8 cellular contexts compared by ENCODE assay signal in genomic region chr13:41131665-41132511, GRCh38. TPM values are rescaled to one million over a fixed set of nuclear protein-coding genes. Genes with fewer than 3 reads are reported as not detected.
A peak's percentile ranks its signal among the peaks of the same experiment; 100 is the strongest.
DNase-seq lines count a peak whose midpoint lies in the region; ATAC-seq and TF ChIP-seq lines count a peak whose summit lies in the region.
"Not testable (repeated sequence)": the region's sequence is repeated elsewhere in the genome, so short reads cannot be mapped to it uniquely, and the experiment has no call there.

No MANE protein-coding gene starts in this region.

- ATAC-seq in CD4-positive, CD25-positive, alpha-beta regulatory T cell (ENCODE audit: low read depth in 2 of 2): peak in 1 of 2 donors; percentile 1
- ATAC-seq in GM21528 (IDR thresholded peaks at IDR 0.05; ENCODE audit: low FRiP score, unreplicated experiment): peak; percentile 18
- ATAC-seq in HG03378 (IDR thresholded peaks at IDR 0.05; ENCODE audit: unreplicated experiment): peak; percentile 2
- ATAC-seq in stimulated activated effector memory CD8-positive, alpha-beta T cell treated with anti-CD3 and anti-CD28 coated beads, Interleukin-12 subunit alpha, Interleukin-12 subunit beta, amount 100 ng/mL, for 72 hours: peak; percentile 29

- H3K9me3 ChIP-seq in CD4-positive, CD25-positive, alpha-beta regulatory T cell (ENCODE audit: control insufficient read depth in 2 of 2, low read length in 2 of 2): not testable (repeated sequence)

- H3K36me3 ChIP-seq in CD4-positive, CD25-positive, alpha-beta regulatory T cell (ENCODE audit: control insufficient read depth, insufficient read depth, low read length): not testable (repeated sequence)

- DNase-seq in CD4-positive, CD25-positive, alpha-beta regulatory T cell; fibroblast of the aortic adventitia (ENCODE audit: low read depth); stimulated activated effector memory CD8-positive, alpha-beta T cell treated with anti-CD3 and anti-CD28 coated beads, Interleukin-12 subunit alpha, Interleukin-12 subunit beta, amount 100 ng/mL, for 72 hours (ENCODE audit: low spot score in 2 of 2): not testable (repeated sequence)
- peak; percentile 12 for DNase-seq in SIG-M5 treated with dmso at 0.1 percent for 504 hours (lab: John Stamatoyannopoulos, UW; ENCODE audit: unreplicated experiment)
- peak; percentile 19 for DNase-seq in mucosa of gallbladder (ENCODE audit: low spot score)

- not testable (repeated sequence) for H3K9me3 Mint-ChIP-seq in CD4-positive, CD25-positive, alpha-beta regulatory T cell; stimulated activated effector memory CD8-positive, alpha-beta T cell treated with anti-CD3 and anti-CD28 coated beads, Interleukin-12 subunit alpha, Interleukin-12 subunit beta, amount 100 ng/mL, for 72 hours

- peak overlapping the region; percentile 90 to 95 (median 94) for H3K27ac Mint-ChIP-seq in CD4-positive, CD25-positive, alpha-beta regulatory T cell
- peak overlapping the region; percentile 91 for H3K27ac Mint-ChIP-seq in stimulated activated effector memory CD8-positive, alpha-beta T cell treated with anti-CD3 and anti-CD28 coated beads, Interleukin-12 subunit alpha, Interleukin-12 subunit beta, amount 100 ng/mL, for 72 hours

- H3K27ac ChIP-seq in CD4-positive, CD25-positive, alpha-beta regulatory T cell (ENCODE audit: insufficient read depth, low read length, poor library complexity, severe bottlenecking): peak overlapping the region; percentile 74
- H3K27ac ChIP-seq in adipose tissue (ENCODE audit: low read depth, low read length): peak overlapping the region; percentile 64

- H3K4me3 Mint-ChIP-seq in CD4-positive, CD25-positive, alpha-beta regulatory T cell: peak overlapping the region; percentile 94 to 99 (median 98)
- H3K4me3 Mint-ChIP-seq in stimulated activated effector memory CD8-positive, alpha-beta T cell treated with anti-CD3 and anti-CD28 coated beads, Interleukin-12 subunit alpha, Interleukin-12 subunit beta, amount 100 ng/mL, for 72 hours: peak overlapping the region; percentile 97

- peaks cover 32% of the 10 kb centered on the region for H3K4me1 ChIP-seq in CD4-positive, CD25-positive, alpha-beta regulatory T cell (ENCODE audit: control insufficient read depth, insufficient read depth, low read length, poor library complexity, severe bottlenecking)

- 19 to 32% (median 22%) methylated on average over 45 to 48 of the region's 48 CpGs for WGBS in adipose tissue, 3 donors

- not testable (repeated sequence) for H3K36me3 Mint-ChIP-seq in CD4-positive, CD25-positive, alpha-beta regulatory T cell
- peaks cover 10% of the 10 kb centered on the region for H3K36me3 Mint-ChIP-seq in stimulated activated effector memory CD8-positive, alpha-beta T cell treated with anti-CD3 and anti-CD28 coated beads, Interleukin-12 subunit alpha, Interleukin-12 subunit beta, amount 100 ng/mL, for 72 hours

- TF ChIP-seq CTCF in fibroblast of the aortic adventitia (IDR thresholded peaks at IDR 0.05; ENCODE audit: insufficient read depth, low read length): not testable (repeated sequence)

- H3K4me3 ChIP-seq in CD4-positive, CD25-positive, alpha-beta regulatory T cell (ENCODE audit: low read depth, low read length): peak overlapping the region; percentile 94
- peak overlapping the region; percentile 79 for H3K4me3 ChIP-seq in fibroblast of the aortic adventitia (ENCODE audit: low read depth, low read length)

- not testable (repeated sequence) for H3K27me3 Mint-ChIP-seq in CD4-positive, CD25-positive, alpha-beta regulatory T cell

- H3K27me3 ChIP-seq in CD4-positive, CD25-positive, alpha-beta regulatory T cell (ENCODE audit: control insufficient read depth, insufficient read depth, low read length): not testable (repeated sequence)

- peaks cover 25 to 71% (median 40%) of the 10 kb centered on the region in 4 donors for H3K4me1 Mint-ChIP-seq in CD4-positive, CD25-positive, alpha-beta regulatory T cell
- H3K4me1 Mint-ChIP-seq in stimulated activated effector memory CD8-positive, alpha-beta T cell treated with anti-CD3 and anti-CD28 coated beads, Interleukin-12 subunit alpha, Interleukin-12 subunit beta, amount 100 ng/mL, for 72 hours: peaks cover 33% of the 10 kb centered on the region

RNA-seq across cellular contexts. Expression of gene KBTBD6, which starts 0.7 kb away (rescaled TPM):
- 3.8 TPM for total RNA-seq in CD4-positive, CD25-positive, alpha-beta regulatory T cell
- 1 to 10 TPM; 1.8 to 4.1 (median 2.9) TPM for polyA plus RNA-seq in CD4-positive, CD25-positive, alpha-beta regulatory T cell
- 1 to 10 TPM; 1.5 to 2.1 (median 1.7) TPM for polyA plus RNA-seq in adipose tissue
- total RNA-seq in fibroblast of the aortic adventitia (ENCODE audit: low replicate concordance) (9.4 and 10.8 TPM in 2 replicates), mucosa of gallbladder (6.8 TPM)
